Comparison of ENCODE assay signal across 1 cellular context in the genomic region with DNA sequence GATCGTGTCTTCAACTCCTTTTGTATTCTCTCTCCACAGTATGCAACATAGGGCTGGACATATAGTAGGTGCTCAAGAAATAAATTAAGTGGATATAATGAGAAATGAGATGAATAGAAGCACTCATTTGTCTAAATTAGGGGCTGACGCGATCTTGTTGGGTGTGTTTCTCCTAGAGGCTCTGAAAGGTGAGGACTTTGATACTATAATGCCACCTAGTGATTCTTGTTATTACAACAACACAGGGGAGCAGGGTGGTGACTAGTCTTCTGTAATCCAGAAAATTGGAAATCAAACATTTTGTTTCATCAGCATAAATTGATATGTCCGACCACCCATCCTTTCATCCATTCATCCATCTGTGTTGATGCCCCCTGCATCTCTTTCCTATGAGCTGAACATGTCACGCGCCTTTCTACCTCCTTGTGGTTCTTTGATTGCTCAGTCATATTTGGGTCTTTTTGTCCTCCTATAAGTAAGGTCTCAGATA.
A peak's percentile ranks its signal among the peaks of the same experiment; 100 is the strongest.
TF ChIP-seq lines count a peak whose summit lies in the region.

No MANE protein-coding gene starts in this region.

TF ChIP-seq in HCT116, 20 proteins besides CTCF, POLR2A, EP300 and RAD21 (continued from another document):
- TF ChIP-seq SIN3A (IDR thresholded peaks at IDR 0.05; ENCODE audit: low read depth) (peak; percentile 8; the same call in 1 of the 2 replicates), EZH2 (IDR thresholded peaks at IDR 0.05) (no peak), SRF (IDR thresholded peaks at IDR 0.05; ENCODE audit: low read depth) (peak; percentile 21), POLR2AphosphoS5 (IDR thresholded peaks at IDR 0.05; ENCODE audit: low read depth, low read length) (0 out of 2 replicates have a peak, but pooled peaks have one; percentile 6), ZFX (IDR thresholded peaks at IDR 0.05) (no peak), ZBTB33 (IDR thresholded peaks at IDR 0.05; ENCODE audit: extremely low read depth, insufficient replicate concordance, low read length) (no peak)
